In genomic region chr7:19116121-19117080, GRCh38 we compare ENCODE assay signal across 8 cellular contexts. TPM values are rescaled to one million over a fixed set of nuclear protein-coding genes. Genes with fewer than 3 reads are reported as not detected.
DNase-seq lines count a peak whose midpoint lies in the region; ATAC-seq and TF ChIP-seq lines count a peak whose summit lies in the region.

No MANE protein-coding gene starts in this region.

- in situ Hi-C loops in brain microvascular endothelial cell (cut with HindIII; ENCODE audit: low pct_ligation_motif_present, low sequenced_read_pairs), result no loop called here

- WGBS in lower leg skin, 2 donors, result 2% methylated on average over 38 to 67 of the region's 69 CpGs

- peak overlapping the region; percentile 90 for H3K27ac Mint-ChIP-seq in type B pancreatic cell

- H3K4me3 ChIP-seq in brain microvascular endothelial cell (ENCODE audit: low read depth, low read length), result peak overlapping the region; percentile 99
- peak overlapping the region; percentile 59 for H3K4me3 ChIP-seq in lower leg skin (ENCODE audit: low read depth, poor library complexity, severe bottlenecking)

- peaks cover 15% of the 10 kb centered on the region for H3K4me1 Mint-ChIP-seq in type B pancreatic cell (ENCODE audit: unreplicated experiment)

- no peaks in the 10 kb centered on the region for H3K9me3 Mint-ChIP-seq in type B pancreatic cell

- no peaks in the 10 kb centered on the region for H3K27me3 ChIP-seq in brain microvascular endothelial cell (replicated peaks)

- peak; percentile 59 for DNase-seq in Right ventricle myocardium inferior (ENCODE audit: missing footprints)
- DNase-seq in cardiac septum (ENCODE audit: low spot score), result no peak
- DNase-seq in NCI-H1930 (lab: John Stamatoyannopoulos, UW), result peak; percentile 5 to 46
- DNase-seq in brain microvascular endothelial cell, result peak; percentile 27
- peak; percentile 17 to 86 for DNase-seq in lower leg skin (ENCODE audit: low spot score in 2 of 2)
- no peak for DNase-seq in type B pancreatic cell (ENCODE audit: extremely low spot score, unreplicated experiment)
- DNase-seq in pons (ENCODE audit: low spot score), result no peak

- TF ChIP-seq CTCF in brain microvascular endothelial cell (IDR thresholded peaks at IDR 0.05; ENCODE audit: low read depth, low read length, missing control alignments) (peak; percentile 6), lower leg skin (IDR thresholded peaks at IDR 0.05) (no peak), type B pancreatic cell (conservative IDR thresholded peaks at IDR 0.05) (no peak)

- no peak for TF ChIP-seq POLR2A in lower leg skin (IDR thresholded peaks at IDR 0.05)

- H3K36me3 ChIP-seq in brain microvascular endothelial cell (replicated peaks), result no peaks in the 10 kb centered on the region

- peak overlapping the region; percentile 71 for H3K27ac ChIP-seq in brain microvascular endothelial cell

- H3K27me3 Mint-ChIP-seq in type B pancreatic cell, result peaks cover 78% of the 10 kb centered on the region

- peak overlapping the region; percentile 93 for H3K4me3 Mint-ChIP-seq in type B pancreatic cell

- H3K36me3 Mint-ChIP-seq in type B pancreatic cell, result peaks cover 13% of the 10 kb centered on the region

- intact Hi-C loops in Right ventricle myocardium inferior (cut with DNase I) (no loop called here), cardiac septum (cut with DNase I) (no loop called here), lower leg skin (cut with DNase I; ENCODE audit: low total_unique reads) (no loop called here)

- ATAC-seq in Right ventricle myocardium inferior, result no peak
- no peak for ATAC-seq in HG03457 (IDR thresholded peaks at IDR 0.05; ENCODE audit: unreplicated experiment)

RNA-seq across cellular contexts. Expression of gene TWIST1, which starts 1.0 kb away (rescaled TPM):
- total RNA-seq in Right ventricle myocardium inferior, result 1.6 TPM
- total RNA-seq in cardiac septum, result 1.2 TPM
- 10 to 100 TPM; 10.6 to 26.4 (median 19.7) TPM for total RNA-seq in lower leg skin
- total RNA-seq in type B pancreatic cell (ENCODE audit: low replicate concordance), result 20.4 and 121 TPM in 2 replicates

RNA-seq across cellular contexts. Expression of gene FERD3L, which starts 28.8 kb away (rescaled TPM):
- total RNA-seq in Right ventricle myocardium inferior (not detected), cardiac septum (not detected), lower leg skin (not detected), type B pancreatic cell (ENCODE audit: low replicate concordance) (not detected in 2 replicates)

Comparison
In these comparisons a context has a peak if more than half of its experiments do, and no peak if none do; other contexts are left out.
1. DNase-seq: peak in Right ventricle myocardium inferior (single experiment), NCI-H1930 (2 of 2), brain microvascular endothelial cell (single experiment) and lower leg skin (2 of 2); none in cardiac septum (single experiment), type B pancreatic cell (single experiment) and pons (single experiment).